11 cellular contexts compared by ENCODE assay signal in the genomic region with DNA sequence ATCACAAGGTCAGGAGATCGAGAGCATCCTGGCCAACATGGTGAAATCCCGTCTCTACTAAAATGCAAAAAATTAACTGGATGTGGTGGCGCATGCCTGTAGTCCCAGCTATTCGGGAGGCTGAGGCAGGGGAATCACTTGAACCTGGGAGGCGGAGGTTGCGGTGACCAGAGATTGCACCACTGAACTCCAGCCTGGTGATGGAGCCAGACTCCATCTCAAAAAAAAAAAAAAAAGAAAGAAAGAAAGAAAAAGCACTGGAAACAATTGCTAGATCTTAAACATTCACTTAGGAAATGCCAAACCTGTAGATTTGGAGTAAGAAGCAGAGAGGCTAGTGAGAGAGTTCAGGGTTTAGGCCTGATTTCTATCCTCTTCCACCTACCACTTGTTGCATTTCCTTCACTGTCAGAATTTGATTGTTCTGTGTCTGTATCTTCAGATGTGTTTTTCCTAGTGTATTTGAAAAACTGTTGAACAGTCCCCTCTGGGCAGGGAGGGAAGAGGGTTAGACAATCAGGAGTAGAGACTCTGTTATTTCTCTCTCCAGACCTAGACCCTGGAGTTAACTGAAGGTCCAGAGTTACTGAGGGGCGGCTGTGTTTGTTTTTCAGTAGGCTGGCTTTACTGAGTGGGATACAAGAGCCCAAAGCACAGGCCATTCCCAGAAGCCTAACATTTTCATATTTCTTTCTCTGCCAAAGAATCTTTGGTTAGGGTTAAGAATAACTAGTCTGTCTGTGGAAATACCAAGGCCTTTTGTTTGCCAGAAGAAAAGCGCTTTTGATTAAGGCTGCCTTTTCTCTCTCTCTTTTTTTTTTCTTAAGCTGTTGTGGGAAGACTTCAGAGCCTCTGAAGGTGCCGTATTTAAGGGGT. TPM values are rescaled to one million over a fixed set of nuclear protein-coding genes. Genes with fewer than 3 reads are reported as not detected.
A peak's percentile ranks its signal among the peaks of the same experiment; 100 is the strongest.
DNase-seq lines count a peak whose midpoint lies in the region; ATAC-seq and FAIRE-seq lines count a peak whose summit lies in the region.
"Had no signal": no experiment of that assay in that cellular context is flagged by ENCODE, and none has a peak within 500 bp of the region (broad histone marks: within the 10 kb centered on the region; RNA-seq: fewer than 3 reads in every experiment).

No MANE protein-coding gene starts in this region.

- no peak overlapping the region for H3K4me3 ChIP-seq in muscle layer of duodenum (ENCODE audit: low read depth in 1 of 2, low read length in 2 of 2)
- H3K4me3 ChIP-seq in urinary bladder (ENCODE audit: low read depth, low read length) = no peak overlapping the region

- no peak for FAIRE-seq in RCC 7860 (lab: Jason Lieb, UNC)

- WGBS in urinary bladder = 75% methylated on average over 9 of the region's 9 CpGs

- no peak for ATAC-seq in GM19395 (IDR thresholded peaks at IDR 0.05; ENCODE audit: unreplicated experiment)

- H3K9me3 ChIP-seq in muscle layer of duodenum (ENCODE audit: control insufficient read depth in 1 of 2, low read length in 2 of 2) = no peaks in the 10 kb centered on the region

- H3K27me3 ChIP-seq in muscle layer of duodenum (ENCODE audit: low read depth, low read length) = no peaks in the 10 kb centered on the region

- peak; percentile 29 for DNase-seq in DMS53 (lab: John Stamatoyannopoulos, UW)
- no peak for DNase-seq in DMS53 treated with DMSO at 0.1 percent for 48 hours (lab: John Stamatoyannopoulos, UW; ENCODE audit: unreplicated experiment)
- DNase-seq in fibroblast of gingiva (ENCODE audit: low read depth) = peak; percentile 32
- no peak for DNase-seq in RCC 7860 (ENCODE audit: low spot score)
- no peak for DNase-seq in HK-2 (ENCODE audit: unreplicated experiment)
- DNase-seq: activated CD4-positive, alpha-beta memory T cell treated with anti-CD3 and anti-CD28 coated beads for 36 hours; NCI-H1930 had no signal

- H3K4me1 ChIP-seq in muscle layer of duodenum (ENCODE audit: control insufficient read depth in 1 of 2, insufficient read depth in 2 of 2, low read length in 2 of 2) (peaks cover 19 to 48% of the 10 kb centered on the region in 2 donors), urinary bladder (ENCODE audit: insufficient read depth) (peaks cover 2% of the 10 kb centered on the region)

- H3K36me3 ChIP-seq in muscle layer of duodenum (ENCODE audit: control insufficient read depth in 1 of 2, insufficient read depth in 2 of 2, low read length in 2 of 2) = no peaks in the 10 kb centered on the region
- no peaks in the 10 kb centered on the region for H3K36me3 ChIP-seq in urinary bladder (ENCODE audit: insufficient read depth)

- H3K27ac ChIP-seq in muscle layer of duodenum (ENCODE audit: low read length) (peak overlapping the region; percentile 76), urinary bladder (ENCODE audit: low read depth) (peak overlapping the region; percentile 50)
- H3K27ac ChIP-seq: 22Rv1 had no signal

RNA-seq across cellular contexts. Expression of a gene that starts 31.1 kb away (rescaled TPM):
- total RNA-seq in urinary bladder = 476 TPM
- polyA plus RNA-seq in urinary bladder = 93.0 TPM

Comparison
In these comparisons a context has a peak if more than half of its experiments do, and no peak if none do; other contexts are left out.
1. DNase-seq: peak in DMS53 (single experiment) and fibroblast of gingiva (single experiment); none in DMS53 treated with DMSO at 0.1 percent for 48 hours (single experiment), RCC 7860 (single experiment) and HK-2 (single experiment).